In the genomic region with DNA sequence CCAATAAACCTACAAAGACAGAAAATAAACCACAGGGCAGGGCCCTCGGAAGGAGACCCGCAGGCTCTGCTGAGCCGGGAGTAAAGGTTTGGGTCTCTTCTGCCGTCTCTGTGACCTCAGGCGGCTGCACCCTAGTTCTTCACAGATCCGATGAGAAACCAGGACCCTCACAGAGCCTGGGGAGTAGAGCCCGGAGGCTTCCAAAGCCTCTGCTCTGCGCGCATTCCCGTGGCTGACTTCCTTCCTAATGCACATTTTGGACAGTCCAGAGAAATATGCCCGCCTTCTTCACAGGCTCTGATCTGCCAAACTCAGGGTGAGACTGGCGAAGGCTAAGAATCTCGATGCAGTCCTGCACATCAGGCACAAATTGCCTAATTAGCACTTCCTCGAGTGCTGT, we compare ENCODE assay signal across 19 cellular contexts.
DNase-seq lines count a peak whose midpoint lies in the region; ATAC-seq and TF ChIP-seq lines count a peak whose summit lies in the region.
"Had no signal": no experiment of that assay in that cellular context is flagged by ENCODE, and none has a peak within 500 bp of the region (broad histone marks: within the 10 kb centered on the region; RNA-seq: fewer than 3 reads in every experiment).

No MANE protein-coding gene starts in this region.

- H3K36me3 ChIP-seq in Karpas-422 (ENCODE audit: insufficient read depth, low read length) (no peaks in the 10 kb centered on the region), osteoblast (ENCODE audit: insufficient read depth, low read length) (no peaks in the 10 kb centered on the region), upper lobe of right lung (no peaks in the 10 kb centered on the region)

- no peak overlapping the region for H3K27ac ChIP-seq in Karpas-422 (ENCODE audit: low read length)
- no peak overlapping the region for H3K27ac ChIP-seq in osteoblast (ENCODE audit: low read depth, low read length)
- H3K27ac ChIP-seq in upper lobe of right lung: no peak overlapping the region
- H3K27ac ChIP-seq: 22Rv1, BLaER1, C4-2B had no signal

- H3K9ac ChIP-seq in Karpas-422 (ENCODE audit: low read length): no peak overlapping the region
- H3K9ac ChIP-seq: BLaER1 had no signal

- H3K4me3 ChIP-seq in Karpas-422 (ENCODE audit: low read length) (no peak overlapping the region), osteoblast (ENCODE audit: insufficient read depth, low read length) (no peak overlapping the region), upper lobe of right lung (no peak overlapping the region)
- H3K4me3 ChIP-seq: BLaER1 had no signal

- no peaks in the 10 kb centered on the region for H3K79me2 ChIP-seq in Karpas-422 (ENCODE audit: low read length)
- no peaks in the 10 kb centered on the region for H3K79me2 ChIP-seq in osteoblast (ENCODE audit: insufficient read depth, low read length)

- no peaks in the 10 kb centered on the region for H3K27me3 ChIP-seq in Karpas-422 (ENCODE audit: low read length)
- no peaks in the 10 kb centered on the region for H3K27me3 ChIP-seq in osteoblast (ENCODE audit: insufficient read depth, low read length)
- no peaks in the 10 kb centered on the region for H3K27me3 ChIP-seq in upper lobe of right lung
- H3K27me3 ChIP-seq: BLaER1 had no signal

- H3K9me2 ChIP-seq in Karpas-422 (replicated peaks; ENCODE audit: insufficient read depth, low read length): no peaks in the 10 kb centered on the region

- no peak for ATAC-seq in upper lobe of right lung
- ATAC-seq: CD8-positive, alpha-beta T cell had no signal

- no peaks in the 10 kb centered on the region for H4K20me1 ChIP-seq in Karpas-422 (ENCODE audit: insufficient read depth, low read depth, low read length)
- H4K20me1 ChIP-seq in osteoblast (ENCODE audit: insufficient read depth, low read length): no peaks in the 10 kb centered on the region
- H4K20me1 ChIP-seq: BLaER1 had no signal

- H3K9me3 ChIP-seq in Karpas-422 (ENCODE audit: low read length) (no peaks in the 10 kb centered on the region), osteoblast (ENCODE audit: low read depth, low read length) (no peaks in the 10 kb centered on the region), upper lobe of right lung (no peaks in the 10 kb centered on the region)
- H3K9me3 ChIP-seq: BLaER1 had no signal

- DNase-seq in Karpas-422 (peak; percentile 19), islet precursor cell (peak; percentile 36), osteoblast (ENCODE audit: insufficient read length, low spot score, missing footprints) (peak; percentile 21), upper lobe of right lung (peak; percentile 41), NCI-H82 (lab: John Stamatoyannopoulos, UW) (no peak), NCI-H1436 treated with DMSO at 0.1 percent for 48 hours (lab: John Stamatoyannopoulos, UW) (no peak)
- no peak for DNase-seq in stimulated activated CD4-positive, alpha-beta T cell treated with anti-CD3 and anti-CD28 coated beads, Interleukin-15, amount 100 ng/mL, for 24 hours
- DNase-seq: CD4-positive, CD25-positive, alpha-beta regulatory T cell; DMS 273 treated with DMSO at 0.1 percent for 48 hours; DMS79; EL; GF-D8; GOT3; H7; HCEC 1CT had no signal

- intact Hi-C loops in upper lobe of right lung (cut with DNase I): no loop called here

- no peaks in the 10 kb centered on the region for H3K4me1 ChIP-seq in Karpas-422 (ENCODE audit: low read length)
- no peaks in the 10 kb centered on the region for H3K4me1 ChIP-seq in osteoblast (ENCODE audit: insufficient read depth, low read length)
- H3K4me1 ChIP-seq in upper lobe of right lung: no peaks in the 10 kb centered on the region
- H3K4me1 ChIP-seq: BLaER1 had no signal

- no peak overlapping the region for H2AFZ ChIP-seq in Karpas-422 (ENCODE audit: low read length)
- H2AFZ ChIP-seq in osteoblast (ENCODE audit: low read length): no peak overlapping the region

- H3K4me2 ChIP-seq in Karpas-422 (ENCODE audit: low read depth, low read length, poor library complexity, severe bottlenecking): no peak overlapping the region
- no peak overlapping the region for H3K4me2 ChIP-seq in osteoblast (ENCODE audit: insufficient read depth, low read length)
- H3K4me2 ChIP-seq: BLaER1 had no signal

- no peak for TF ChIP-seq CTCF in osteoblast (IDR thresholded peaks at IDR 0.05; ENCODE audit: extremely low read depth, low read depth, low read length)
- no peak for TF ChIP-seq CTCF in upper lobe of right lung (IDR thresholded peaks at IDR 0.05)

Comparison
In these comparisons a context has a peak if more than half of its experiments do, and no peak if none do; other contexts are left out.
1. DNase-seq: peak in Karpas-422 (single experiment), islet precursor cell (single experiment), osteoblast (single experiment) and upper lobe of right lung (single experiment); none in NCI-H82 (single experiment), NCI-H1436 treated with DMSO at 0.1 percent for 48 hours (single experiment) and stimulated activated CD4-positive, alpha-beta T cell treated with anti-CD3 and anti-CD28 coated beads, Interleukin-15, amount 100 ng/mL, for 24 hours (single experiment).